15 cellular contexts compared by ENCODE assay signal in the genomic region with DNA sequence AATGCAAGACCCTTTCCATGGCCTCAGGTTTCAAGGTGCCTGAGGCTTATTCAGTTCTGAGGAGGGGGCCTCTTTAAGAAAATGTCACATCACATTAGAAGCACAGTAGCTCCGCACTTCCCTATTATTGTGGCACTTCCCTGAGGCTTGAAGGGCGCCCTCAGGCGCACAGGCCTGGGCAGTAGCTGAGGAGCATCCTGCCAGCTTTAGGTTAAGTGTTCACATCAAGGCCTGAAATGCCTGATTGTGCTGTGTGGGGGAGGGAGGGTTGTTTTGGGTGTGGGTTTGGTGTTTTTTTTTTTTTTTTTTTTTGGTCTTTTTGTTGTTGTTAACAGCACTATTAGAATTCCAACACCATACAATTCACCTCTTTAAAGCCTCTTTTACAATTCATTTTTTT.
DNase-seq lines count a peak whose midpoint lies in the region; ATAC-seq, FAIRE-seq and TF ChIP-seq lines count a peak whose summit lies in the region.
"Had no signal": no experiment of that assay in that cellular context is flagged by ENCODE, and none has a peak within 500 bp of the region (broad histone marks: within the 10 kb centered on the region; RNA-seq: fewer than 3 reads in every experiment).

No MANE protein-coding gene starts in this region.

- peak overlapping the region in 6 of 7 donors; percentile 50 to 81 (median 68) for H3K27ac Mint-ChIP-seq in CD14-positive monocyte

- no peak overlapping the region for H3K4me2 ChIP-seq in GM12878 (ENCODE audit: control insufficient read depth, insufficient read depth)

- peaks cover 3 to 12% of the 10 kb centered on the region in 2 experiments; a peak in 2 of 4 replicates for H3K36me3 ChIP-seq in GM12878 (ENCODE audit: control insufficient read depth in 2 of 2, insufficient read depth in 2 of 2, low read length in 1 of 2)
- no peaks in the 10 kb centered on the region for H3K36me3 ChIP-seq in sigmoid colon

- no peak overlapping the region for H3K4me3 ChIP-seq in GM12878
- no peak overlapping the region for H3K4me3 ChIP-seq in sigmoid colon

- in situ Hi-C loops in GM12878 (cut with MboI), result no loop called here

- no peak overlapping the region for H3K4me3 Mint-ChIP-seq in CD14-positive monocyte
- H3K4me3 Mint-ChIP-seq: immature natural killer cell; stimulated activated naive CD8-positive, alpha-beta T cell treated with anti-CD3 and anti-CD28 coated beads, Interleukin-15, Interleukin-2, amounts not matched to agents 100 ng/mL and 50 ng/mL, for 24 hours had no signal

- FAIRE-seq in GM18507 (lab: Jason Lieb, UNC) (peak; percentile 38), GM12878 (lab: Jason Lieb, UNC) (no peak)
- FAIRE-seq: G401.6 had no signal

- RAD21 ChIA-PET in GM12878 (lab: Charles Lee; ENCODE audit: unreplicated experiment), result interaction anchor here (0.7 to 4.5 kb wide), 10 partner anchors 11 to 112 kb away, joined by 3 to 52 read pairs (median 12); partner anchors contain the start of gene CABLES1

- H3K9me3 ChIP-seq in GM12878 (replicated peaks; ENCODE audit: control insufficient read depth, insufficient read depth, low read length), result no peaks in the 10 kb centered on the region
- H3K9me3 ChIP-seq in sigmoid colon, result no peaks in the 10 kb centered on the region

- no peaks in the 10 kb centered on the region for H4K20me1 ChIP-seq in GM12878 (ENCODE audit: control insufficient read depth, insufficient read depth)

- TF ChIP-seq EP300 in GM12878 (IDR thresholded peaks at IDR 0.05; ENCODE audit: borderline replicate concordance in 1 of 2, control insufficient read depth in 1 of 2, low read depth in 2 of 2, low read length in 2 of 2), result no peak
- no peak for TF ChIP-seq EP300 in sigmoid colon (IDR thresholded peaks at IDR 0.05)

- no peaks in the 10 kb centered on the region for H3K9me3 Mint-ChIP-seq in CD14-positive monocyte
- H3K9me3 Mint-ChIP-seq: immature natural killer cell; stimulated activated naive CD8-positive, alpha-beta T cell treated with anti-CD3 and anti-CD28 coated beads, Interleukin-15, Interleukin-2, amounts not matched to agents 100 ng/mL and 50 ng/mL, for 24 hours had no signal

- TF ChIP-seq POLR2A in GM12878 (IDR thresholded peaks at IDR 0.05; ENCODE audit: low read depth, low read length) (no peak), sigmoid colon (IDR thresholded peaks at IDR 0.05) (no peak)

- H3K36me3 Mint-ChIP-seq in CD14-positive monocyte, result no peaks in the 10 kb centered on the region

- ATAC-seq in GM12878 (no peak), GM19455 (IDR thresholded peaks at IDR 0.05; ENCODE audit: unreplicated experiment) (no peak)

- H3K27me3 Mint-ChIP-seq in CD14-positive monocyte (ENCODE audit: low read depth in 3 of 3), result peaks cover 0 to 3% (median 0%) of the 10 kb centered on the region in 3 donors
- H3K27me3 Mint-ChIP-seq: stimulated activated naive CD8-positive, alpha-beta T cell treated with anti-CD3 and anti-CD28 coated beads, Interleukin-15, Interleukin-2, amounts not matched to agents 100 ng/mL and 50 ng/mL, for 24 hours had no signal

- no peaks in the 10 kb centered on the region for H3K79me2 ChIP-seq in GM12878 (ENCODE audit: control insufficient read depth, insufficient read depth, low read length)

- POLR2A ChIA-PET in GM12878 (lab: Charles Lee), result interaction anchor here (1.2 to 4.8 kb wide), 6 partner anchors 15 to 109 kb away, joined by 3 to 58 read pairs (median 10); no protein-coding TSS in a partner anchor

- H3K27ac ChIP-seq in GM12878 (ENCODE audit: control insufficient read depth, insufficient read depth), result peak overlapping the region; percentile 30; the same call in 1 of the 2 replicates
- no peak overlapping the region for H3K27ac ChIP-seq in sigmoid colon

- 100% methylated on average over 3 of the region's 3 CpGs for WGBS in GM12878 (ENCODE audit: insufficient coverage, insufficient replicate concordance, low lambda C conversion rate, missing lambda C conversion rate)
- WGBS in sigmoid colon, 2 donors, result 67 to 92% methylated on average over 3 of the region's 3 CpGs

- SMC1A ChIA-PET in GM12878 (lab: Charles Lee; ENCODE audit: uncharacterized antibody, unreplicated experiment), result interaction anchor here (0.6 to 3.5 kb wide), 8 partner anchors 12 to 117 kb away, joined by 3 to 21 read pairs (median 4); no protein-coding TSS in a partner anchor

- BruUV-seq in GM12878 (replicated peaks; lab: Mats Ljungman, UMichigan), result no TSS peak

- TF ChIP-seq RAD21 in GM12878 (IDR thresholded peaks at IDR 0.05; ENCODE audit: insufficient read depth, low read depth, low read length), result no peak

- peak; percentile 56 for TF ChIP-seq CTCF in CD14-positive monocyte (IDR thresholded peaks at IDR 0.05)
- TF ChIP-seq CTCF in GM12878 (IDR thresholded peaks at IDR 0.05 in 2 of 3, conservative IDR thresholded peaks at IDR 0.05 in 1 of 3; ENCODE audit: control insufficient read depth in 2 of 3, extremely low read depth in 1 of 3, insufficient read depth in 1 of 3, low read depth in 3 of 3, low read length in 3 of 3), result no peak; a peak in 1 of 6 replicates
- TF ChIP-seq CTCF in sigmoid colon (IDR thresholded peaks at IDR 0.05), result no peak

- H3K27me3 ChIP-seq in GM12878 (replicated peaks in 1 of 2; ENCODE audit: control insufficient read depth in 2 of 2, insufficient read depth in 2 of 2, low read length in 1 of 2), result no peaks in the 10 kb centered on the region
- H3K27me3 ChIP-seq in sigmoid colon, result no peaks in the 10 kb centered on the region

- DNase-seq in CD14-positive monocyte (ENCODE audit: low spot score) (peak; percentile 77), GM18507 (ENCODE audit: extremely low spot score, insufficient read length, low read depth) (no peak), NCI-H2227 (lab: John Stamatoyannopoulos, UW; ENCODE audit: unreplicated experiment) (peak; percentile 46), GM12878 (ENCODE audit: low read depth, low spot score) (no peak), sigmoid colon (no peak), NCI-H526 treated with DMSO at 0.1 percent for 48 hours (lab: John Stamatoyannopoulos, UW) (no peak), OCI-M2 (lab: John Stamatoyannopoulos, UW; ENCODE audit: unreplicated experiment) (no peak)
- DNase-seq: activated CD4-positive, alpha-beta T cell treated with anti-CD3 and anti-CD28 coated beads, Interleukin-2, amount 50 U/mL, for 1 hour; immature natural killer cell; NK-92 treated with Interleukin-12 subunit alpha and Interleukin-12 subunit beta, amount 100 ng/mL, for 24 hours; stimulated activated CD4-positive, alpha-beta T cell treated with anti-CD3 and anti-CD28 coated beads, Interleukin-4, amount 100 ng/mL, for 24 hours; T-helper 1 cell had no signal

- H3K4me1 Mint-ChIP-seq in CD14-positive monocyte, result peaks cover 18% of the 10 kb centered on the region

- H3K4me1 ChIP-seq in GM12878 (ENCODE audit: control insufficient read depth, insufficient read depth, low read length) (peaks cover 38% of the 10 kb centered on the region), sigmoid colon (peaks cover 0 to 7% (median 7%) of the 10 kb centered on the region in 4 donors)

- no peak overlapping the region for H2AFZ ChIP-seq in GM12878 (ENCODE audit: control insufficient read depth, low read depth, low read length)

- CTCF ChIA-PET in GM12878 (lab: Yijun Ruan, JAX), result interaction anchor here (0.8 to 6.9 kb wide), 7 partner anchors 11 to 109 kb away, joined by 3 to 51 read pairs (median 6); no protein-coding TSS in a partner anchor

- H3K9ac ChIP-seq in GM12878 (ENCODE audit: control insufficient read depth, insufficient read depth, low read length), result no peak overlapping the region

- intact Hi-C loops in CD14-positive monocyte (cut with micrococcal nuclease) (no loop called here), GM12878 (cut with micrococcal nuclease; ENCODE audit: unreplicated experiment) (no loop called here), sigmoid colon (cut with DNase I) (no loop called here)

TF ChIP-seq in GM12878, 131 proteins besides CTCF, POLR2A, EP300 and RAD21 (continues in another document):
- TF ChIP-seq, protein P1, sequence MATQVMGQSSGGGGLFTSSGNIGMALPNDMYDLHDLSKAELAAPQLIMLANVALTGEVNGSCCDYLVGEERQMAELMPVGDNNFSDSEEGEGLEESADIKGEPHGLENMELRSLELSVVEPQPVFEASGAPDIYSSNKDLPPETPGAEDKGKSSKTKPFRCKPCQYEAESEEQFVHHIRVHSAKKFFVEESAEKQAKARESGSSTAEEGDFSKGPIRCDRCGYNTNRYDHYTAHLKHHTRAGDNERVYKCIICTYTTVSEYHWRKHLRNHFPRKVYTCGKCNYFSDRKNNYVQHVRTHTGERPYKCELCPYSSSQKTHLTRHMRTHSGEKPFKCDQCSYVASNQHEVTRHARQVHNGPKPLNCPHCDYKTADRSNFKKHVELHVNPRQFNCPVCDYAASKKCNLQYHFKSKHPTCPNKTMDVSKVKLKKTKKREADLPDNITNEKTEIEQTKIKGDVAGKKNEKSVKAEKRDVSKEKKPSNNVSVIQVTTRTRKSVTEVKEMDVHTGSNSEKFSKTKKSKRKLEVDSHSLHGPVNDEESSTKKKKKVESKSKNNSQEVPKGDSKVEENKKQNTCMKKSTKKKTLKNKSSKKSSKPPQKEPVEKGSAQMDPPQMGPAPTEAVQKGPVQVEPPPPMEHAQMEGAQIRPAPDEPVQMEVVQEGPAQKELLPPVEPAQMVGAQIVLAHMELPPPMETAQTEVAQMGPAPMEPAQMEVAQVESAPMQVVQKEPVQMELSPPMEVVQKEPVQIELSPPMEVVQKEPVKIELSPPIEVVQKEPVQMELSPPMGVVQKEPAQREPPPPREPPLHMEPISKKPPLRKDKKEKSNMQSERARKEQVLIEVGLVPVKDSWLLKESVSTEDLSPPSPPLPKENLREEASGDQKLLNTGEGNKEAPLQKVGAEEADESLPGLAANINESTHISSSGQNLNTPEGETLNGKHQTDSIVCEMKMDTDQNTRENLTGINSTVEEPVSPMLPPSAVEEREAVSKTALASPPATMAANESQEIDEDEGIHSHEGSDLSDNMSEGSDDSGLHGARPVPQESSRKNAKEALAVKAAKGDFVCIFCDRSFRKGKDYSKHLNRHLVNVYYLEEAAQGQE (IDR thresholded peaks at IDR 0.05; ENCODE audit: low read depth, low read length), result no peak
- TF ChIP-seq CBX5 (IDR thresholded peaks at IDR 0.05; ENCODE audit: low read depth) (no peak), SPI1 (IDR thresholded peaks at IDR 0.05; ENCODE audit: borderline replicate concordance, insufficient read depth, low read depth, low read length) (peak; percentile 43; the same call in 1 of the 2 replicates), ZNF384 (IDR thresholded peaks at IDR 0.05; ENCODE audit: borderline replicate concordance, low read depth, low read length) (peak; percentile 62)

Comparison
In these comparisons a context has a peak if more than half of its experiments do, and no peak if none do; other contexts are left out.
1. DNase-seq: peak in CD14-positive monocyte (single experiment) and NCI-H2227 (single experiment); none in GM18507 (single experiment), GM12878 (single experiment), sigmoid colon (single experiment), NCI-H526 treated with DMSO at 0.1 percent for 48 hours (single experiment) and OCI-M2 (single experiment).